ENCODE assay signal across 17 cellular contexts in the genomic region with DNA sequence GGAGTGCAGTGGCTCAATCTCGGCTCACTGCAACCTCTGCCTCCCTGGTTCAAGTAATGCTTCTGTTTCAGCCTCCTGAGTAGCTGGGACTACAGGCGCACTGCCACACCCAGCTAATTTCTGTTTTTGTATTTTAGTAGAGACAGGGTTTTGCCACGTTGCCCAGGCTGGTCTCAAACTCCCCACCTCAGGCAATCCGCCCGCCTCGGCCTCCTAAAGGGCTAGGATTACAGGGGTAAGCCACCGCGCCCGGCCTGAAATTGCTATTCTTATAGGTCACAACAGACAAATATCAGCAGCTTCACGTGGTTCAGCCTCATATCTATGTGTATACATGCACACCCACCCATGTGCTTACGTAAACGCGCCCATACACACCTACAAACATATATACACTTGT. TPM values are rescaled to one million over a fixed set of nuclear protein-coding genes. Genes with fewer than 3 reads are reported as not detected.
DNase-seq lines count a peak whose midpoint lies in the region; ATAC-seq lines count a peak whose summit lies in the region.
"Had no signal": no experiment of that assay in that cellular context is flagged by ENCODE, and none has a peak within 500 bp of the region (broad histone marks: within the 10 kb centered on the region; RNA-seq: fewer than 3 reads in every experiment).

No MANE protein-coding gene starts in this region.

- no peaks in the 10 kb centered on the region for H3K27me3 Mint-ChIP-seq in activated CD8-positive, alpha-beta memory T cell treated with anti-CD3 and anti-CD28 coated beads, Interleukin-2, amount 10 ng/mL, durations not matched to agents 7 days and 5 days
- no peaks in the 10 kb centered on the region for H3K27me3 Mint-ChIP-seq in stimulated activated naive CD8-positive, alpha-beta T cell treated with anti-CD3 and anti-CD28 coated beads, Interleukin-15, Interleukin-2, amounts not matched to agents 100 ng/mL and 50 ng/mL, for 24 hours
- H3K27me3 Mint-ChIP-seq in activated T-helper 2 cell treated with anti-CD3 and anti-CD28 coated beads, Interferon-gamma antibody, Interleukin-2, Interleukin-4, amounts not matched to agents 10 μg/mL and 5 μg/mL and 100 μg/mL, durations not matched to agents 14 hours and 24 hours and 36 hours (ENCODE audit: low read depth): no peaks in the 10 kb centered on the region
- H3K27me3 Mint-ChIP-seq: B cell; CD8-positive, alpha-beta memory T cell had no signal

- intact Hi-C loops in activated T-helper 2 cell treated with anti-CD3 and anti-CD28 coated beads, Interferon-gamma antibody, Interleukin-2, Interleukin-4, amounts not matched to agents 10 μg/mL and 5 μg/mL and 100 μg/mL, durations not matched to agents 14 hours and 24 hours and 36 hours (cut with micrococcal nuclease): no loop called here

- H3K36me3 Mint-ChIP-seq in activated CD8-positive, alpha-beta memory T cell treated with anti-CD3 and anti-CD28 coated beads, Interleukin-2, amount 10 ng/mL, durations not matched to agents 7 days and 5 days: peaks cover 38% of the 10 kb centered on the region
- H3K36me3 Mint-ChIP-seq in stimulated activated naive CD8-positive, alpha-beta T cell treated with anti-CD3 and anti-CD28 coated beads, Interleukin-15, Interleukin-2, amounts not matched to agents 100 ng/mL and 50 ng/mL, for 24 hours (ENCODE audit: low read depth): peaks cover 49% of the 10 kb centered on the region
- peaks cover 63% of the 10 kb centered on the region for H3K36me3 Mint-ChIP-seq in activated T-helper 2 cell treated with anti-CD3 and anti-CD28 coated beads, Interferon-gamma antibody, Interleukin-2, Interleukin-4, amounts not matched to agents 10 μg/mL and 5 μg/mL and 100 μg/mL, durations not matched to agents 14 hours and 24 hours and 36 hours (ENCODE audit: low read depth)

- CTCF ChIA-PET in activated CD8-positive, alpha-beta memory T cell treated with anti-CD3 and anti-CD28 coated beads, Interleukin-2, amount 10 ng/mL, durations not matched to agents 7 days and 5 days (lab: Charles Lee): interaction anchor here (0.6 to 8.1 kb wide), 4 partner anchors 16 to 236 kb away, joined by 3 to 59 read pairs (median 4); no protein-coding TSS in a partner anchor

- H3K4me1 Mint-ChIP-seq in activated CD8-positive, alpha-beta memory T cell treated with anti-CD3 and anti-CD28 coated beads, Interleukin-2, amount 10 ng/mL, durations not matched to agents 7 days and 5 days: peaks cover 74% of the 10 kb centered on the region
- H3K4me1 Mint-ChIP-seq in stimulated activated naive CD8-positive, alpha-beta T cell treated with anti-CD3 and anti-CD28 coated beads, Interleukin-15, Interleukin-2, amounts not matched to agents 100 ng/mL and 50 ng/mL, for 24 hours (ENCODE audit: low read depth): peaks cover 70% of the 10 kb centered on the region
- H3K4me1 Mint-ChIP-seq in activated T-helper 2 cell treated with anti-CD3 and anti-CD28 coated beads, Interferon-gamma antibody, Interleukin-2, Interleukin-4, amounts not matched to agents 10 μg/mL and 5 μg/mL and 100 μg/mL, durations not matched to agents 14 hours and 24 hours and 36 hours (ENCODE audit: low read depth): peaks cover 57% of the 10 kb centered on the region

- H3K9me3 Mint-ChIP-seq in activated CD8-positive, alpha-beta memory T cell treated with anti-CD3 and anti-CD28 coated beads, Interleukin-2, amount 10 ng/mL, durations not matched to agents 7 days and 5 days (ENCODE audit: low read depth): no peaks in the 10 kb centered on the region
- H3K9me3 Mint-ChIP-seq in stimulated activated naive CD8-positive, alpha-beta T cell treated with anti-CD3 and anti-CD28 coated beads, Interleukin-15, Interleukin-2, amounts not matched to agents 100 ng/mL and 50 ng/mL, for 24 hours: no peaks in the 10 kb centered on the region
- no peaks in the 10 kb centered on the region for H3K9me3 Mint-ChIP-seq in activated T-helper 2 cell treated with anti-CD3 and anti-CD28 coated beads, Interferon-gamma antibody, Interleukin-2, Interleukin-4, amounts not matched to agents 10 μg/mL and 5 μg/mL and 100 μg/mL, durations not matched to agents 14 hours and 24 hours and 36 hours
- H3K9me3 Mint-ChIP-seq: CD8-positive, alpha-beta memory T cell had no signal

- no peak for ATAC-seq in activated CD8-positive, alpha-beta memory T cell treated with anti-CD3 and anti-CD28 coated beads, Interleukin-2, amount 10 ng/mL, durations not matched to agents 7 days and 5 days
- ATAC-seq in stimulated activated naive CD8-positive, alpha-beta T cell treated with anti-CD3 and anti-CD28 coated beads, Interleukin-15, Interleukin-2, amounts not matched to agents 100 U/mL and 50 U/mL, for 24 hours: no peak
- no peak for ATAC-seq in GM21447 (IDR thresholded peaks at IDR 0.05; ENCODE audit: unreplicated experiment)

- H3K4me3 Mint-ChIP-seq in activated CD8-positive, alpha-beta memory T cell treated with anti-CD3 and anti-CD28 coated beads, Interleukin-2, amount 10 ng/mL, durations not matched to agents 7 days and 5 days: no peak overlapping the region
- H3K4me3 Mint-ChIP-seq in stimulated activated naive CD8-positive, alpha-beta T cell treated with anti-CD3 and anti-CD28 coated beads, Interleukin-15, Interleukin-2, amounts not matched to agents 100 ng/mL and 50 ng/mL, for 24 hours: no peak overlapping the region
- H3K4me3 Mint-ChIP-seq in activated T-helper 2 cell treated with anti-CD3 and anti-CD28 coated beads, Interferon-gamma antibody, Interleukin-2, Interleukin-4, amounts not matched to agents 10 μg/mL and 5 μg/mL and 100 μg/mL, durations not matched to agents 14 hours and 24 hours and 36 hours (ENCODE audit: low read depth): no peak overlapping the region
- H3K4me3 Mint-ChIP-seq: B cell had no signal

- DNase-seq in activated CD8-positive, alpha-beta memory T cell treated with anti-CD3 and anti-CD28 coated beads for 24 hours: peak; percentile 50
- DNase-seq in activated CD8-positive, alpha-beta memory T cell treated with anti-CD3 and anti-CD28 coated beads, Interleukin-2, amount 10 ng/mL, durations not matched to agents 7 days and 5 days: no peak
- no peak for DNase-seq in stimulated activated naive CD8-positive, alpha-beta T cell treated with anti-CD3 and anti-CD28 coated beads, Interleukin-15, Interleukin-2, amounts not matched to agents 100 U/mL and 50 U/mL, for 24 hours
- no peak for DNase-seq in activated T-helper 2 cell treated with anti-CD3 and anti-CD28 coated beads, Interferon-gamma antibody, Interleukin-2, Interleukin-4, amounts not matched to agents 10 μg/mL and 5 μg/mL and 100 μg/mL, durations not matched to agents 14 hours and 24 hours and 36 hours (ENCODE audit: low spot score)
- DNase-seq in AG08395 (ENCODE audit: low spot score): no peak
- DNase-seq: ACHN; CD8-positive, alpha-beta memory T cell; DND-41; GDM1; GOT3; NCI-H1436; NCI-H2029 treated with DMSO at 0.1 percent for 48 hours; NCI-H510A treated with DMSO at 0.1 percent for 48 hours had no signal

- no peak overlapping the region for H3K27ac Mint-ChIP-seq in activated CD8-positive, alpha-beta memory T cell treated with anti-CD3 and anti-CD28 coated beads, Interleukin-2, amount 10 ng/mL, durations not matched to agents 7 days and 5 days
- H3K27ac Mint-ChIP-seq in stimulated activated naive CD8-positive, alpha-beta T cell treated with anti-CD3 and anti-CD28 coated beads, Interleukin-15, Interleukin-2, amounts not matched to agents 100 ng/mL and 50 ng/mL, for 24 hours: peak overlapping the region; percentile 26
- H3K27ac Mint-ChIP-seq in activated T-helper 2 cell treated with anti-CD3 and anti-CD28 coated beads, Interferon-gamma antibody, Interleukin-2, Interleukin-4, amounts not matched to agents 10 μg/mL and 5 μg/mL and 100 μg/mL, durations not matched to agents 14 hours and 24 hours and 36 hours: peak overlapping the region; percentile 48
- H3K27ac Mint-ChIP-seq: B cell had no signal

RNA-seq across cellular contexts. Expression of gene BATF, which starts 23.6 kb away (rescaled TPM):
- total RNA-seq in activated CD8-positive, alpha-beta memory T cell treated with anti-CD3 and anti-CD28 coated beads, Interleukin-2, amount 10 ng/mL, durations not matched to agents 7 days and 5 days: 10 to 100 TPM; 74.6 to 81.3 TPM
- total RNA-seq in activated T-helper 2 cell treated with anti-CD3 and anti-CD28 coated beads, Interferon-gamma antibody, Interleukin-2, Interleukin-4, amounts not matched to agents 10 μg/mL and 5 μg/mL and 100 μg/mL, durations not matched to agents 14 hours and 24 hours and 36 hours: 152 and 154 TPM in 2 replicates
- total RNA-seq: HT1080 had no signal

RNA-seq across cellular contexts. Expression of gene FLVCR2, which starts 32.5 kb away (rescaled TPM):
- 1 to 10 TPM; 2.1 to 5.8 TPM for total RNA-seq in activated CD8-positive, alpha-beta memory T cell treated with anti-CD3 and anti-CD28 coated beads, Interleukin-2, amount 10 ng/mL, durations not matched to agents 7 days and 5 days
- total RNA-seq in activated T-helper 2 cell treated with anti-CD3 and anti-CD28 coated beads, Interferon-gamma antibody, Interleukin-2, Interleukin-4, amounts not matched to agents 10 μg/mL and 5 μg/mL and 100 μg/mL, durations not matched to agents 14 hours and 24 hours and 36 hours: 3.2 and 5.9 TPM in 2 replicates
